Comparison of ENCODE assay signal across 22 cellular contexts in genomic region chr2:138752231-138752956, GRCh38. TPM values are rescaled to one million over a fixed set of nuclear protein-coding genes. Genes with fewer than 3 reads are reported as not detected.
A peak's percentile ranks its signal among the peaks of the same experiment; 100 is the strongest.
DNase-seq lines count a peak whose midpoint lies in the region; ATAC-seq and TF ChIP-seq lines count a peak whose summit lies in the region.
"Had no signal": no experiment of that assay in that cellular context is flagged by ENCODE, and none has a peak within 500 bp of the region (broad histone marks: within the 10 kb centered on the region; RNA-seq: fewer than 3 reads in every experiment).

No MANE protein-coding gene starts in this region.

- H3K9ac ChIP-seq in HCT116 (ENCODE audit: low read length), result no peak overlapping the region
- H3K9ac ChIP-seq: KMS-11 had no signal

- H3K36me3 ChIP-seq in HCT116 (ENCODE audit: control insufficient read depth in 1 of 2, insufficient read depth in 2 of 2, low read length in 2 of 2) (no peaks in the 10 kb centered on the region), thyroid gland (no peaks in the 10 kb centered on the region)
- H3K36me3 ChIP-seq: heart right ventricle had no signal

- H3K27ac ChIP-seq in HCT116 (ENCODE audit: low read depth, low read length) (no peak overlapping the region; the same call in 1 of the 2 replicates), epithelial cell of prostate (peak overlapping the region; percentile 17), thyroid gland (no peak overlapping the region)
- H3K27ac ChIP-seq: heart right ventricle, KMS-11, PC-9 had no signal

- TF ChIP-seq CTCF in HCT116 (IDR thresholded peaks at IDR 0.05 in 2 of 3, conservative IDR thresholded peaks at IDR 0.05 in 1 of 3; ENCODE audit: borderline replicate concordance in 1 of 3, insufficient read depth in 1 of 3, low read depth in 2 of 3, low read length in 2 of 3), result no peak
- no peak for TF ChIP-seq CTCF in nephron (IDR thresholded peaks at IDR 0.05; ENCODE audit: unreplicated experiment in 3 of 3)
- no peak for TF ChIP-seq CTCF in thyroid gland (IDR thresholded peaks at IDR 0.05)

- H3K4me1 ChIP-seq in HCT116 (ENCODE audit: control insufficient read depth in 1 of 2, insufficient read depth in 2 of 2, low read length in 2 of 2) (peaks cover 0 to 10% of the 10 kb centered on the region in 2 experiments; a peak in 2 of 4 replicates), thyroid gland (no peaks in the 10 kb centered on the region)
- H3K4me1 ChIP-seq: heart right ventricle had no signal

- CTCF ChIA-PET in HCT116 (lab: Charles Lee), result interaction anchor here (1.0 kb wide), 1 partner anchor 35 kb away, joined by 4 read pairs; no protein-coding TSS in a partner anchor

- POLR2A ChIA-PET in HCT116 (lab: Charles Lee), result no interaction called here

- H3K9me3 Mint-ChIP-seq in nephron, result peaks cover 18% of the 10 kb centered on the region
- H3K9me3 Mint-ChIP-seq: activated CD4-positive, alpha-beta memory T cell treated with anti-CD3 and anti-CD28 coated beads, Interleukin-2, amount 10 ng/mL, durations not matched to agents 7 days and 5 days; CD4-positive, alpha-beta T cell had no signal

- no peaks in the 10 kb centered on the region for H3K79me2 ChIP-seq in HCT116 (ENCODE audit: insufficient read depth, low read length)

- H3K4me3 Mint-ChIP-seq in nephron, result no peak overlapping the region
- H3K4me3 Mint-ChIP-seq: activated CD4-positive, alpha-beta memory T cell treated with anti-CD3 and anti-CD28 coated beads, Interleukin-2, amount 10 ng/mL, durations not matched to agents 7 days and 5 days; CD4-positive, alpha-beta T cell had no signal

- H3K9me3 ChIP-seq in HCT116 (ENCODE audit: control insufficient read depth in 1 of 2, insufficient read depth in 1 of 2, low read depth in 1 of 2, low read length in 2 of 2) (no peaks in the 10 kb centered on the region), thyroid gland (no peaks in the 10 kb centered on the region)

- peaks cover 5% of the 10 kb centered on the region for H3K36me3 Mint-ChIP-seq in nephron (ENCODE audit: low read depth)

- intact Hi-C loops in HCT116 (cut with micrococcal nuclease) (no loop called here), thyroid gland (cut with DNase I) (no loop called here)

- H3K4me1 Mint-ChIP-seq in nephron, result peaks cover 15% of the 10 kb centered on the region
- H3K4me1 Mint-ChIP-seq: activated CD4-positive, alpha-beta memory T cell treated with anti-CD3 and anti-CD28 coated beads, Interleukin-2, amount 10 ng/mL, durations not matched to agents 7 days and 5 days had no signal

- no peak for TF ChIP-seq RAD21 in HCT116 (IDR thresholded peaks at IDR 0.05; ENCODE audit: low read depth)

- TF ChIP-seq POLR2A in HCT116 (IDR thresholded peaks at IDR 0.05; ENCODE audit: borderline replicate concordance, extremely low read depth, insufficient read depth, insufficient read length), result no peak
- TF ChIP-seq POLR2A in thyroid gland (IDR thresholded peaks at IDR 0.05), result no peak

- BruUV-seq in HCT116 (replicated peaks; lab: Mats Ljungman, UMichigan), result no TSS peak

- H2AFZ ChIP-seq in HCT116 (ENCODE audit: low read depth, low read length, poor library complexity, severe bottlenecking), result peak overlapping the region; percentile 3
- H2AFZ ChIP-seq: PC-9 had no signal

- DNase-seq in HCT116 (ENCODE audit: low read depth, low spot score) (peak; percentile 35), SK-N-DZ (ENCODE audit: low spot score) (peak; percentile 4), epithelial cell of prostate (ENCODE audit: low read depth, low spot score) (no peak), thyroid gland (no peak), superior temporal gyrus (ENCODE audit: extremely low spot score) (no peak)
- DNase-seq: activated CD4-positive, alpha-beta memory T cell treated with anti-CD3 and anti-CD28 coated beads, Interleukin-2, amount 10 ng/mL, durations not matched to agents 7 days and 5 days; activated CD4-positive, CD25-positive, alpha-beta regulatory T cell; activated naive CD4-positive, alpha-beta T cell; amniotic stem cell; CD4-positive, alpha-beta T cell; effector CD4-positive, alpha-beta T cell; heart right ventricle; NCI-H187; NCI-H2227 treated with DMSO at 0.1 percent for 48 hours; nucleus accumbens; right cardiac atrium; T1000 had no signal

- peak overlapping the region; percentile 42 for H3K4me2 ChIP-seq in HCT116 (ENCODE audit: low read length)
- H3K4me2 ChIP-seq: KMS-11, PC-9 had no signal

- WGBS in thyroid gland, 2 donors, result 55 to 62% methylated on average over 7 of the region's 7 CpGs

- ATAC-seq in HCT116 (peak; percentile 91), GM18517 (IDR thresholded peaks at IDR 0.05; ENCODE audit: unreplicated experiment) (no peak)
- ATAC-seq: heart right ventricle, right cardiac atrium had no signal

- H3K27me3 Mint-ChIP-seq in nephron (ENCODE audit: low read depth), result no peaks in the 10 kb centered on the region
- H3K27me3 Mint-ChIP-seq: activated CD4-positive, alpha-beta memory T cell treated with anti-CD3 and anti-CD28 coated beads, Interleukin-2, amount 10 ng/mL, durations not matched to agents 7 days and 5 days; CD4-positive, alpha-beta T cell had no signal

- RAD21 ChIA-PET in HCT116 (lab: Charles Lee; ENCODE audit: low non-redundant PET in 1 of 2, low total read pairs in 2 of 2, uncharacterized antibody in 2 of 2, unreplicated experiment in 2 of 2), result no interaction called here

- H4K20me1 ChIP-seq in HCT116 (ENCODE audit: insufficient read depth), result no peaks in the 10 kb centered on the region

- H3K4me3 ChIP-seq in HCT116 (replicated peaks in 1 of 2; ENCODE audit: low read depth in 1 of 2, low read length in 2 of 2), result no peak overlapping the region
- H3K4me3 ChIP-seq in thyroid gland (replicated peaks in 1 of 3), result no peak overlapping the region
- H3K4me3 ChIP-seq: heart right ventricle, lung, PC-9 had no signal

- no peaks in the 10 kb centered on the region; the same call in 1 of the 2 replicates for H3K9me2 ChIP-seq in HCT116 (ENCODE audit: insufficient read depth)

- H3K27me3 ChIP-seq in HCT116 (ENCODE audit: insufficient read depth, low read length), result no peaks in the 10 kb centered on the region
- H3K27me3 ChIP-seq in thyroid gland, result no peaks in the 10 kb centered on the region
- H3K27me3 ChIP-seq: heart right ventricle had no signal

- H3K27ac Mint-ChIP-seq in nephron, result peak overlapping the region; percentile 15 to 27 (median 18)
- H3K27ac Mint-ChIP-seq: activated CD4-positive, alpha-beta memory T cell treated with anti-CD3 and anti-CD28 coated beads, Interleukin-2, amount 10 ng/mL, durations not matched to agents 7 days and 5 days; CD4-positive, alpha-beta T cell had no signal

TF ChIP-seq in HCT116, 20 proteins besides CTCF, POLR2A, EP300 and RAD21:
- TF ChIP-seq POLR2AphosphoS5 (IDR thresholded peaks at IDR 0.05; ENCODE audit: low read depth, low read length) (no peak), EZH2 (IDR thresholded peaks at IDR 0.05) (no peak), FOSL1 (IDR thresholded peaks at IDR 0.05; ENCODE audit: low read depth) (peak; percentile 15; the same call in 1 of the 2 replicates), JUND (IDR thresholded peaks at IDR 0.05) (no peak)
TF ChIP-seq in HCT116: peak in this region for 1.

RNA-seq across cellular contexts. Expression of gene NXPH2, which starts 27.8 kb away (rescaled TPM):
- not detected for total RNA-seq in HCT116 (2021; ENCODE audit: unreplicated experiment)
- 0.18 and 0.35 TPM in 2 replicates for polyA plus RNA-seq in HCT116 (2012)
- polyA plus RNA-seq in SK-N-DZ (2014; cell fraction: cytosol; rRNA removed), result not detected in 2 replicates
- polyA plus RNA-seq in SK-N-DZ (2014; cell fraction: nucleus; rRNA removed), result not detected in 2 replicates
- not detected for total RNA-seq in thyroid gland
- total RNA-seq: activated CD4-positive, alpha-beta memory T cell treated with anti-CD3 and anti-CD28 coated beads, Interleukin-2, amount 10 ng/mL, durations not matched to agents 7 days and 5 days; CD4-positive, alpha-beta T cell; heart right ventricle; lung; PC-9; right cardiac atrium had no signal
- polyA plus RNA-seq: heart right ventricle, lung, right cardiac atrium had no signal

Comparison
In these comparisons a context has a peak if more than half of its experiments do, and no peak if none do; other contexts are left out.
1. DNase-seq: peak in HCT116 (single experiment) and SK-N-DZ (single experiment); none in epithelial cell of prostate (single experiment), thyroid gland (0 of 2) and superior temporal gyrus (single experiment).